19 cellular contexts compared by ENCODE assay signal in the genomic region with DNA sequence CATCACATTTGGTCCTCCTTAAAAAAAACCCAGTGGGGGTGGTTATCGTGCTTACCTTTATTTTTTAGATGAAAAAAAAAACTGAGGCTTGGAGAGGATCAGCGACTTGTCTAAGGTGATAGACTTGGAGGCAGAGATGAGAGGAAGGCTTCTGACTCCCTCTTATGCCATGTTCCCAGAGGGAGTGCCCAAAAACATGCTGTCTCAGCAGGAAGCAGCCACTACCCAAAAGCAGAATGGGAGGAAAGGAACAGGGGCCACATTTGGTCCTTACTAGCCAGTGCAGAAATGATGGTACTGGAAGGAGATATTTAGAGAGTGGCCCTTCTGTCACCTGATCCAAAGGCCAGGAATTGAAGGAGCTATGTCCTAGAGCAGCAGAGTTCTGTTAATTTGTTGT.
DNase-seq lines count a peak whose midpoint lies in the region; ATAC-seq and TF ChIP-seq lines count a peak whose summit lies in the region.
"Had no signal": no experiment of that assay in that cellular context is flagged by ENCODE, and none has a peak within 500 bp of the region (broad histone marks: within the 10 kb centered on the region; RNA-seq: fewer than 3 reads in every experiment).

No MANE protein-coding gene starts in this region.

- no peaks in the 10 kb centered on the region for H4K20me1 ChIP-seq in KMS-11 (ENCODE audit: insufficient read depth)

- H3K4me1 Mint-ChIP-seq in activated T-cell treated with anti-CD3 and anti-CD28 coated beads, Interleukin-2, amount 50 U/mL, for 4 hours (ENCODE audit: low read depth) = peaks cover 36% of the 10 kb centered on the region
- peaks cover 49% of the 10 kb centered on the region for H3K4me1 Mint-ChIP-seq in activated naive CD8-positive, alpha-beta T cell treated with anti-CD3 and anti-CD28 coated beads, Interleukin-2, amount 10 ng/mL, durations not matched to agents 7 days and 5 days
- peaks cover 39% of the 10 kb centered on the region for H3K4me1 Mint-ChIP-seq in stimulated activated effector memory CD8-positive, alpha-beta T cell treated with anti-CD3 and anti-CD28 coated beads, Interleukin-12 subunit alpha, Interleukin-12 subunit beta, amount 100 ng/mL, for 72 hours

- POLR2A ChIA-PET in activated naive CD8-positive, alpha-beta T cell treated with anti-CD3 and anti-CD28 coated beads, Interleukin-2, amount 10 ng/mL, durations not matched to agents 7 days and 5 days (lab: Charles Lee) = interaction anchor here (0.9 to 1.9 kb wide), 7 partner anchors 9 to 275 kb away, joined by 3 to 9 read pairs (median 5); a partner anchor contains a TSS

- H3K27ac ChIP-seq in KMS-11 = no peak overlapping the region
- H3K27ac ChIP-seq: breast epithelium, gastroesophageal sphincter, stomach, upper lobe of left lung, VCaP had no signal

- no peaks in the 10 kb centered on the region for H3K9me3 Mint-ChIP-seq in activated T-cell treated with anti-CD3 and anti-CD28 coated beads, Interleukin-2, amount 50 U/mL, for 4 hours
- no peaks in the 10 kb centered on the region for H3K9me3 Mint-ChIP-seq in activated naive CD8-positive, alpha-beta T cell treated with anti-CD3 and anti-CD28 coated beads, Interleukin-2, amount 10 ng/mL, durations not matched to agents 7 days and 5 days
- no peaks in the 10 kb centered on the region for H3K9me3 Mint-ChIP-seq in stimulated activated effector memory CD8-positive, alpha-beta T cell treated with anti-CD3 and anti-CD28 coated beads, Interleukin-12 subunit alpha, Interleukin-12 subunit beta, amount 100 ng/mL, for 72 hours
- H3K9me3 Mint-ChIP-seq: activated naive CD4-positive, alpha-beta T cell treated with anti-CD3 and anti-CD28 coated beads, Interleukin-2, amount 50 U/mL, for 72 hours had no signal

- no peaks in the 10 kb centered on the region for H3K27me3 Mint-ChIP-seq in activated T-cell treated with anti-CD3 and anti-CD28 coated beads, Interleukin-2, amount 50 U/mL, for 4 hours (ENCODE audit: low read depth)
- H3K27me3 Mint-ChIP-seq in activated naive CD8-positive, alpha-beta T cell treated with anti-CD3 and anti-CD28 coated beads, Interleukin-2, amount 10 ng/mL, durations not matched to agents 7 days and 5 days = no peaks in the 10 kb centered on the region

- H3K4me2 ChIP-seq in KMS-11 = peak overlapping the region; percentile 69

- H3K4me3 Mint-ChIP-seq in activated T-cell treated with anti-CD3 and anti-CD28 coated beads, Interleukin-2, amount 50 U/mL, for 4 hours = peak overlapping the region; percentile 38
- H3K4me3 Mint-ChIP-seq in activated naive CD8-positive, alpha-beta T cell treated with anti-CD3 and anti-CD28 coated beads, Interleukin-2, amount 10 ng/mL, durations not matched to agents 7 days and 5 days = peak overlapping the region; percentile 71
- H3K4me3 Mint-ChIP-seq in stimulated activated effector memory CD8-positive, alpha-beta T cell treated with anti-CD3 and anti-CD28 coated beads, Interleukin-12 subunit alpha, Interleukin-12 subunit beta, amount 100 ng/mL, for 72 hours = peak overlapping the region; percentile 59

- no peaks in the 10 kb centered on the region for H3K36me3 Mint-ChIP-seq in activated T-cell treated with anti-CD3 and anti-CD28 coated beads, Interleukin-2, amount 50 U/mL, for 4 hours (ENCODE audit: insufficient read depth)
- no peaks in the 10 kb centered on the region for H3K36me3 Mint-ChIP-seq in activated naive CD8-positive, alpha-beta T cell treated with anti-CD3 and anti-CD28 coated beads, Interleukin-2, amount 10 ng/mL, durations not matched to agents 7 days and 5 days
- H3K36me3 Mint-ChIP-seq in stimulated activated effector memory CD8-positive, alpha-beta T cell treated with anti-CD3 and anti-CD28 coated beads, Interleukin-12 subunit alpha, Interleukin-12 subunit beta, amount 100 ng/mL, for 72 hours = no peaks in the 10 kb centered on the region
- H3K36me3 Mint-ChIP-seq: activated naive CD4-positive, alpha-beta T cell treated with anti-CD3 and anti-CD28 coated beads, Interleukin-2, amount 50 U/mL, for 72 hours had no signal

- H3K79me2 ChIP-seq in KMS-11 (ENCODE audit: insufficient read depth, low read depth) = no peaks in the 10 kb centered on the region

- peak overlapping the region; percentile 86 for H3K27ac Mint-ChIP-seq in activated naive CD8-positive, alpha-beta T cell treated with anti-CD3 and anti-CD28 coated beads, Interleukin-2, amount 10 ng/mL, durations not matched to agents 7 days and 5 days
- peak overlapping the region; percentile 75 for H3K27ac Mint-ChIP-seq in stimulated activated effector memory CD8-positive, alpha-beta T cell treated with anti-CD3 and anti-CD28 coated beads, Interleukin-12 subunit alpha, Interleukin-12 subunit beta, amount 100 ng/mL, for 72 hours

- H3K9ac ChIP-seq in KMS-11 = no peak overlapping the region

- no peak for TF ChIP-seq CTCF in KMS-11 (conservative IDR thresholded peaks at IDR 0.05; ENCODE audit: low read depth, low read length)

- no peaks in the 10 kb centered on the region for H3K36me3 ChIP-seq in KMS-11 (ENCODE audit: insufficient read depth)
- H3K36me3 ChIP-seq: breast epithelium, gastroesophageal sphincter, stomach, upper lobe of left lung had no signal

- H3K27me3 ChIP-seq in KMS-11 (ENCODE audit: insufficient read depth, low read depth) = no peaks in the 10 kb centered on the region
- H3K27me3 ChIP-seq: breast epithelium, gastroesophageal sphincter, stomach, upper lobe of left lung had no signal

- no peak overlapping the region for H3K4me3 ChIP-seq in KMS-11 (IDR thresholded peaks at IDR 0.05; ENCODE audit: insufficient read depth, low read depth, low read length)
- H3K4me3 ChIP-seq: breast epithelium, gastroesophageal sphincter, stomach, upper lobe of left lung had no signal

- ATAC-seq in activated T-cell treated with anti-CD3 and anti-CD28 coated beads, Interleukin-2, amount 50 U/mL, for 4 hours = no peak
- ATAC-seq in activated naive CD8-positive, alpha-beta T cell treated with anti-CD3 and anti-CD28 coated beads, Interleukin-2, amount 10 ng/mL, durations not matched to agents 7 days and 5 days (ENCODE audit: low read depth) = peak; percentile 24
- no peak for ATAC-seq in stimulated activated effector memory CD8-positive, alpha-beta T cell treated with anti-CD3 and anti-CD28 coated beads, Interleukin-12 subunit alpha, Interleukin-12 subunit beta, amount 100 ng/mL, for 72 hours
- no peak for ATAC-seq in HG03108 (IDR thresholded peaks at IDR 0.05; ENCODE audit: unreplicated experiment)
- ATAC-seq: gastroesophageal sphincter, left cardiac atrium had no signal

- H3K4me1 ChIP-seq in KMS-11 (ENCODE audit: low read depth, poor library complexity, severe bottlenecking) = peaks cover 32% of the 10 kb centered on the region
- H3K4me1 ChIP-seq: breast epithelium had no signal

- no peak for DNase-seq in activated T-cell treated with anti-CD3 and anti-CD28 coated beads, Interleukin-2, amount 50 U/mL, for 4 hours
- DNase-seq in activated T-cell treated with anti-CD3 and anti-CD28 coated beads for 4 hours (no peak), NOMO-1 treated with DMSO at 0.1 percent for 48 hours (lab: John Stamatoyannopoulos, UW; ENCODE audit: unreplicated experiment) (no peak)
- no peak for DNase-seq in activated naive CD8-positive, alpha-beta T cell treated with anti-CD3 and anti-CD28 coated beads, Interleukin-2, amount 10 ng/mL, durations not matched to agents 7 days and 5 days
- DNase-seq in stimulated activated effector memory CD8-positive, alpha-beta T cell treated with anti-CD3 and anti-CD28 coated beads, Interleukin-12 subunit alpha, Interleukin-12 subunit beta, amount 100 ng/mL, for 72 hours (ENCODE audit: low spot score in 2 of 2) = no peak
- no peak for DNase-seq in stimulated activated CD4-positive, alpha-beta T cell treated with anti-CD3 and anti-CD28 coated beads, Interleukin-4, amount 100 ng/mL, for 4 hours
- DNase-seq: COR-L47, H7, left cardiac atrium, NCI-H2029 treated with DMSO at 0.1 percent for 48 hours, NCI-H510A treated with DMSO at 0.1 percent for 48 hours, stomach, upper lobe of left lung had no signal

- H2AFZ ChIP-seq in KMS-11 (ENCODE audit: low read depth) = peak overlapping the region; percentile 32; the same call in 1 of the 2 replicates
